ENCODE assay signal across 22 cellular contexts in the genomic region with DNA sequence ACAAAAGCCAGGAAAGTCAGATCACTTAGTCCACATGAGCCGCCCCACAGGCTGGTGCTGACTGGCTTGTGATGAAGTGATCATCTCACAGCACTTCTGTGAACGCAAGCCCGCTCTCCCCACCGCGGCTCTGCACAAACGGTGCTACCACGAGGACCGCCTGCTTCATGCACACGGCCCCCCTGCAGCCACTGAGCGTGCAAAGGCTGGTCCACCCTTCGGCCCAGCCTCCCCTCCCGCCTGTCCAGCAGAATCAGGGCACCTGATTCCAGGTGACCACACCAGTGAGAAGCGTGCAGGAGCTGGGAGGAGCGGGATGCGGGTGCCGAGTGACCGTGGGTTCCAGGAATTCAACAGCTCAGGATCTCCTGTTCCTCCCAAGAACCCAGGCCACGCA.
"Had no signal": no experiment of that assay in that cellular context is flagged by ENCODE, and none has a peak within 500 bp of the region (broad histone marks: within the 10 kb centered on the region; RNA-seq: fewer than 3 reads in every experiment).

No MANE protein-coding gene starts in this region.

- H3K9me3 Mint-ChIP-seq: activated CD4-positive, alpha-beta memory T cell treated with anti-CD3 and anti-CD28 coated beads, Interleukin-2, amount 10 ng/mL, durations not matched to agents 7 days and 5 days; activated CD4-positive, alpha-beta T cell treated with anti-CD3 and anti-CD28 coated beads, Interleukin-2, amount 10 ng/mL, durations not matched to agents 24 days and 14 days; activated naive CD8-positive, alpha-beta T cell treated with anti-CD3 and anti-CD28 coated beads for 36 hours; natural killer cell treated with Interleukin-12 subunit alpha and Interleukin-12 subunit beta and Interleukin-15 and Interleukin-18, amount 100 ng/mL, for 72 hours; type B pancreatic cell had no signal

- FAIRE-seq: bronchial epithelial cell had no signal

- H3K36me3 Mint-ChIP-seq: natural killer cell treated with Interleukin-12 subunit alpha and Interleukin-12 subunit beta and Interleukin-15 and Interleukin-18, amount 100 ng/mL, for 72 hours had no signal

- H3K4me3 ChIP-seq: coronary artery, gastroesophageal sphincter, left lung, sigmoid colon, SK-N-MC, smooth muscle cell, testis had no signal

- H3K4me1 Mint-ChIP-seq: activated CD4-positive, alpha-beta memory T cell treated with anti-CD3 and anti-CD28 coated beads, Interleukin-2, amount 10 ng/mL, durations not matched to agents 7 days and 5 days; activated CD4-positive, alpha-beta T cell treated with anti-CD3 and anti-CD28 coated beads, Interleukin-2, amount 10 ng/mL, durations not matched to agents 24 days and 14 days had no signal

- H3K9me3 ChIP-seq: sigmoid colon, testis had no signal

- H3K27me3 ChIP-seq: gastroesophageal sphincter, left lung, sigmoid colon, testis had no signal

- H3K4me3 Mint-ChIP-seq: activated CD4-positive, alpha-beta memory T cell treated with anti-CD3 and anti-CD28 coated beads, Interleukin-2, amount 10 ng/mL, durations not matched to agents 7 days and 5 days; activated CD4-positive, alpha-beta T cell treated with anti-CD3 and anti-CD28 coated beads, Interleukin-2, amount 10 ng/mL, durations not matched to agents 24 days and 14 days; activated naive CD8-positive, alpha-beta T cell treated with anti-CD3 and anti-CD28 coated beads for 36 hours; natural killer cell treated with Interleukin-12 subunit alpha and Interleukin-12 subunit beta and Interleukin-15 and Interleukin-18, amount 100 ng/mL, for 72 hours; stimulated activated naive B cell treated with anti-CD40 and anti-IgM and Interleukin-4, amounts not matched to agents 10 μg/mL and 1 μg/mL and 100 μg/mL, for 72 hours; T-helper 17 cell; type B pancreatic cell had no signal

- H3K27me3 Mint-ChIP-seq: activated CD4-positive, alpha-beta memory T cell treated with anti-CD3 and anti-CD28 coated beads, Interleukin-2, amount 10 ng/mL, durations not matched to agents 7 days and 5 days; activated CD4-positive, alpha-beta T cell treated with anti-CD3 and anti-CD28 coated beads, Interleukin-2, amount 10 ng/mL, durations not matched to agents 24 days and 14 days; activated naive CD8-positive, alpha-beta T cell treated with anti-CD3 and anti-CD28 coated beads for 36 hours; natural killer cell treated with Interleukin-12 subunit alpha and Interleukin-12 subunit beta and Interleukin-15 and Interleukin-18, amount 100 ng/mL, for 72 hours; stimulated activated naive B cell treated with anti-CD40 and anti-IgM and Interleukin-4, amounts not matched to agents 10 μg/mL and 1 μg/mL and 100 μg/mL, for 72 hours; T-helper 17 cell; type B pancreatic cell had no signal

- ATAC-seq: gastroesophageal sphincter; left lung; natural killer cell treated with Interleukin-12 subunit alpha and Interleukin-12 subunit beta and Interleukin-15 and Interleukin-18, amount 100 ng/mL, for 72 hours; stimulated activated naive B cell treated with anti-CD40 and anti-IgM and Interleukin-4, amounts not matched to agents 10 μg/mL and 1 μg/mL and 100 μg/mL, for 72 hours; T-helper 17 cell had no signal

- H3K27ac ChIP-seq: coronary artery, gastroesophageal sphincter, left lung, sigmoid colon, SK-N-MC, testis had no signal

- H3K4me2 ChIP-seq: smooth muscle cell had no signal

- DNase-seq: activated CD4-positive, alpha-beta memory T cell treated with anti-CD3 and anti-CD28 coated beads, Interleukin-2, amount 10 ng/mL, durations not matched to agents 7 days and 5 days; activated CD4-positive, alpha-beta T cell treated with anti-CD3 and anti-CD28 coated beads, Interleukin-2, amount 10 ng/mL, durations not matched to agents 24 days and 14 days; activated naive CD4-positive, alpha-beta T cell treated with Interleukin-2 at 50 U/mL for 16 hours; activated naive CD8-positive, alpha-beta T cell treated with anti-CD3 and anti-CD28 coated beads for 36 hours; activated T-cell treated with anti-CD3 and anti-CD28 coated beads, Interleukin-2, amount 50 U/mL, for 1 hour; amygdala; cerebellar nuclear complex; nucleus accumbens; sigmoid colon; stimulated activated CD4-positive, alpha-beta T cell treated with anti-CD3 and anti-CD28 coated beads, Interleukin-2, amount 100 ng/mL, for 48 hours; stimulated activated naive B cell treated with anti-CD40 and anti-IgM and Interleukin-4, amounts not matched to agents 10 μg/mL and 1 μg/mL and 100 μg/mL, for 72 hours; SW 1271; T-helper 17 cell; testis had no signal

- H3K27ac Mint-ChIP-seq: activated CD4-positive, alpha-beta memory T cell treated with anti-CD3 and anti-CD28 coated beads, Interleukin-2, amount 10 ng/mL, durations not matched to agents 7 days and 5 days; activated CD4-positive, alpha-beta T cell treated with anti-CD3 and anti-CD28 coated beads, Interleukin-2, amount 10 ng/mL, durations not matched to agents 24 days and 14 days; activated naive CD8-positive, alpha-beta T cell treated with anti-CD3 and anti-CD28 coated beads for 36 hours; natural killer cell treated with Interleukin-12 subunit alpha and Interleukin-12 subunit beta and Interleukin-15 and Interleukin-18, amount 100 ng/mL, for 72 hours; stimulated activated naive B cell treated with anti-CD40 and anti-IgM and Interleukin-4, amounts not matched to agents 10 μg/mL and 1 μg/mL and 100 μg/mL, for 72 hours; T-helper 17 cell; type B pancreatic cell had no signal
